1 cellular context compared by ENCODE assay signal in the genomic region with DNA sequence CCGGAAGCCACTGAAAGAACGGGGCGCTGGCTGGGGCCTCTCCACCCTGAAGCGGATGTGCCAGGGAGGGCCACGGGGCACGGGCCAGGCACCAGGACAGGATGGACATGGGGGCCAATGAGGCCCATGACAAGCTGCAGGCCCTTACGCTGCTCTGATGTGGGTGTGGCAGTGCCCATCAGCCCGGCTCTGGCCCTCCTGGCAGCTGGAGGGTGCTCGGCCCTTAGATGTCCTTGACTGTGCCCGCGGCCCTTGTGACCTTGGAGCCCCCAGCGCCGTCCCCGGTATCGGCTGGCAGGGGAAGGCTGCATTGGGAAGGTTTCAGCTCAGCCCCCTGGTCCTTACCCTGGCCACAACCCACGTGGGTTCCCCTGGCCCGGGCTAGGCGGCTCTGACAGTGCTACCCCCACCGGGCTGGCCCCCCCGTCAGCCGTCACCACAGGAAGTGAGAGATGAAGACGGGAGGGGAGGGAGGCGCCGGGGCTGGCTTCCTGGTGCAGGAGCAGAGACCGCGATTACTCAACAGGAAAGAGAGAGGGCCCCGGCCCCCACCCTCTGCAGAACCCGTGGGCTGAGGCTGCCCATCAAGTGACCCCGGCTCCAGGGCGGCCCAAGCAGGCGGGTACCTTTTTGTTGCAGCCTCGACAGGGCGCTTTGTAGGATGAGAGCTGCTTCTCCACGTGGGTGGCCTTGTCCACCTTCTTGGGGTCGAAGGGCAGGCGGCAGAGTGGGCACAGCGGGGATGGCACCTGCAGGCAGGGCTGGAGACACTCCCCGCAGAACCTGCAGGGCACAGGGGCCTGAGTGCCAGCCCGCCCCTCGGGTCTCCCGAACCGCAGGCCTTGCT.
A peak's percentile ranks its signal among the peaks of the same experiment; 100 is the strongest.
TF ChIP-seq lines count a peak whose summit lies in the region.

No MANE protein-coding gene starts in this region.

TF ChIP-seq in HepG2, 621 proteins besides CTCF, POLR2A, EP300 and RAD21 (continued from another document and continues in another):
- TF ChIP-seq, protein P1, sequence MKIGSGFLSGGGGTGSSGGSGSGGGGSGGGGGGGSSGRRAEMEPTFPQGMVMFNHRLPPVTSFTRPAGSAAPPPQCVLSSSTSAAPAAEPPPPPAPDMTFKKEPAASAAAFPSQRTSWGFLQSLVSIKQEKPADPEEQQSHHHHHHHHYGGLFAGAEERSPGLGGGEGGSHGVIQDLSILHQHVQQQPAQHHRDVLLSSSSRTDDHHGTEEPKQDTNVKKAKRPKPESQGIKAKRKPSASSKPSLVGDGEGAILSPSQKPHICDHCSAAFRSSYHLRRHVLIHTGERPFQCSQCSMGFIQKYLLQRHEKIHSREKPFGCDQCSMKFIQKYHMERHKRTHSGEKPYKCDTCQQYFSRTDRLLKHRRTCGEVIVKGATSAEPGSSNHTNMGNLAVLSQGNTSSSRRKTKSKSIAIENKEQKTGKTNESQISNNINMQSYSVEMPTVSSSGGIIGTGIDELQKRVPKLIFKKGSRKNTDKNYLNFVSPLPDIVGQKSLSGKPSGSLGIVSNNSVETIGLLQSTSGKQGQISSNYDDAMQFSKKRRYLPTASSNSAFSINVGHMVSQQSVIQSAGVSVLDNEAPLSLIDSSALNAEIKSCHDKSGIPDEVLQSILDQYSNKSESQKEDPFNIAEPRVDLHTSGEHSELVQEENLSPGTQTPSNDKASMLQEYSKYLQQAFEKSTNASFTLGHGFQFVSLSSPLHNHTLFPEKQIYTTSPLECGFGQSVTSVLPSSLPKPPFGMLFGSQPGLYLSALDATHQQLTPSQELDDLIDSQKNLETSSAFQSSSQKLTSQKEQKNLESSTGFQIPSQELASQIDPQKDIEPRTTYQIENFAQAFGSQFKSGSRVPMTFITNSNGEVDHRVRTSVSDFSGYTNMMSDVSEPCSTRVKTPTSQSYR (CRISPR knock-in tag; IDR thresholded peaks at IDR 0.05; ENCODE audit: borderline replicate concordance) = peak; percentile 54; the same call in 1 of the 2 replicates
- peak; percentile 54; the same call in 1 of the 2 replicates for TF ChIP-seq KAT7 (CRISPR knock-in tag; IDR thresholded peaks at IDR 0.05; ENCODE audit: borderline replicate concordance)
- TF ChIP-seq EEA1 (CRISPR knock-in tag; IDR thresholded peaks at IDR 0.05; ENCODE audit: borderline replicate concordance) = peak; percentile 31; the same call in 1 of the 2 replicates
- TF ChIP-seq HDAC2 (CRISPR knock-in tag; IDR thresholded peaks at IDR 0.05) = peak; percentile 94
- TF ChIP-seq TFE3 (CRISPR knock-in tag; IDR thresholded peaks at IDR 0.05) = peak; percentile 71; the same call in 1 of the 2 replicates
- TF ChIP-seq, protein P2, sequence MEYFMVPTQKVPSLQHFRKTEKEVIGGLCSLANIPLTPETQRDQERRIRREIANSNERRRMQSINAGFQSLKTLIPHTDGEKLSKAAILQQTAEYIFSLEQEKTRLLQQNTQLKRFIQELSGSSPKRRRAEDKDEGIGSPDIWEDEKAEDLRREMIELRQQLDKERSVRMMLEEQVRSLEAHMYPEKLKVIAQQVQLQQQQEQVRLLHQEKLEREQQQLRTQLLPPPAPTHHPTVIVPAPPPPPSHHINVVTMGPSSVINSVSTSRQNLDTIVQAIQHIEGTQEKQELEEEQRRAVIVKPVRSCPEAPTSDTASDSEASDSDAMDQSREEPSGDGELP (IDR thresholded peaks at IDR 0.05; ENCODE audit: borderline replicate concordance, low read depth) = peak; percentile 78; the same call in 1 of the 2 replicates
- no peak for TF ChIP-seq SETDB1 (CRISPR knock-in tag; IDR thresholded peaks at IDR 0.05; ENCODE audit: borderline replicate concordance)
- TF ChIP-seq PHF20 (CRISPR knock-in tag; IDR thresholded peaks at IDR 0.05) = peak; percentile 87
- TF ChIP-seq, protein P3, sequence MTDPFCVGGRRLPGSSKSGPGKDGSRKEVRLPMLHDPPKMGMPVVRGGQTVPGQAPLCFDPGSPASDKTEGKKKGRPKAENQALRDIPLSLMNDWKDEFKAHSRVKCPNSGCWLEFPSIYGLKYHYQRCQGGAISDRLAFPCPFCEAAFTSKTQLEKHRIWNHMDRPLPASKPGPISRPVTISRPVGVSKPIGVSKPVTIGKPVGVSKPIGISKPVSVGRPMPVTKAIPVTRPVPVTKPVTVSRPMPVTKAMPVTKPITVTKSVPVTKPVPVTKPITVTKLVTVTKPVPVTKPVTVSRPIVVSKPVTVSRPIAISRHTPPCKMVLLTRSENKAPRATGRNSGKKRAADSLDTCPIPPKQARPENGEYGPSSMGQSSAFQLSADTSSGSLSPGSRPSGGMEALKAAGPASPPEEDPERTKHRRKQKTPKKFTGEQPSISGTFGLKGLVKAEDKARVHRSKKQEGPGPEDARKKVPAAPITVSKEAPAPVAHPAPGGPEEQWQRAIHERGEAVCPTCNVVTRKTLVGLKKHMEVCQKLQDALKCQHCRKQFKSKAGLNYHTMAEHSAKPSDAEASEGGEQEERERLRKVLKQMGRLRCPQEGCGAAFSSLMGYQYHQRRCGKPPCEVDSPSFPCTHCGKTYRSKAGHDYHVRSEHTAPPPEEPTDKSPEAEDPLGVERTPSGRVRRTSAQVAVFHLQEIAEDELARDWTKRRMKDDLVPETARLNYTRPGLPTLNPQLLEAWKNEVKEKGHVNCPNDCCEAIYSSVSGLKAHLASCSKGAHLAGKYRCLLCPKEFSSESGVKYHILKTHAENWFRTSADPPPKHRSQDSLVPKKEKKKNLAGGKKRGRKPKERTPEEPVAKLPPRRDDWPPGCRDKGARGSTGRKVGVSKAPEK (CRISPR knock-in tag; IDR thresholded peaks at IDR 0.05; ENCODE audit: borderline replicate concordance) = no peak; the same call in 1 of the 2 replicates
- no peak for TF ChIP-seq SYNCRIP (IDR thresholded peaks at IDR 0.05; ENCODE audit: insufficient read depth, low read depth, low read length)
- peak; percentile 91 for TF ChIP-seq ZIK1 (CRISPR knock-in tag; IDR thresholded peaks at IDR 0.05; ENCODE audit: borderline replicate concordance, low read depth)
- peak; percentile 59; the same call in 1 of the 2 replicates for TF ChIP-seq ZNF331 (CRISPR knock-in tag; IDR thresholded peaks at IDR 0.05)
- TF ChIP-seq BRCA1 (CRISPR knock-in tag; IDR thresholded peaks at IDR 0.05) = no peak
- no peak for TF ChIP-seq NKX3-1 (CRISPR knock-in tag; IDR thresholded peaks at IDR 0.05)
- peak; percentile 99 for TF ChIP-seq ELF3 (CRISPR knock-in tag; IDR thresholded peaks at IDR 0.05)
- peak; percentile 88 for TF ChIP-seq ESRRA (CRISPR knock-in tag; IDR thresholded peaks at IDR 0.05; ENCODE audit: low read depth)
- no peak for TF ChIP-seq ZFP36 (IDR thresholded peaks at IDR 0.05; ENCODE audit: borderline replicate concordance, low read depth, low read length, partially characterized antibody)
- TF ChIP-seq MAZ (IDR thresholded peaks at IDR 0.05; ENCODE audit: borderline replicate concordance, low read depth, low read length) = peak; percentile 99
- peak; percentile 96 for TF ChIP-seq MAZ (CRISPR knock-in tag; IDR thresholded peaks at IDR 0.05; ENCODE audit: low read depth)
- no peak for TF ChIP-seq YY1 (IDR thresholded peaks at IDR 0.05; ENCODE audit: insufficient read depth, insufficient replicate concordance, low read depth, low read length)
- TF ChIP-seq ZKSCAN1 (IDR thresholded peaks at IDR 0.05; ENCODE audit: low read length) = no peak
- TF ChIP-seq, protein P4, sequence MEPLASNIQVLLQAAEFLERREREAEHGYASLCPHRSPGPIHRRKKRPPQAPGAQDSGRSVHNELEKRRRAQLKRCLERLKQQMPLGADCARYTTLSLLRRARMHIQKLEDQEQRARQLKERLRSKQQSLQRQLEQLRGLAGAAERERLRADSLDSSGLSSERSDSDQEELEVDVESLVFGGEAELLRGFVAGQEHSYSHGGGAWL (CRISPR knock-in tag; IDR thresholded peaks at IDR 0.05) = peak; percentile 92
- no peak for TF ChIP-seq HMG20A (CRISPR knock-in tag; IDR thresholded peaks at IDR 0.05; ENCODE audit: borderline replicate concordance)
- TF ChIP-seq, protein P5, sequence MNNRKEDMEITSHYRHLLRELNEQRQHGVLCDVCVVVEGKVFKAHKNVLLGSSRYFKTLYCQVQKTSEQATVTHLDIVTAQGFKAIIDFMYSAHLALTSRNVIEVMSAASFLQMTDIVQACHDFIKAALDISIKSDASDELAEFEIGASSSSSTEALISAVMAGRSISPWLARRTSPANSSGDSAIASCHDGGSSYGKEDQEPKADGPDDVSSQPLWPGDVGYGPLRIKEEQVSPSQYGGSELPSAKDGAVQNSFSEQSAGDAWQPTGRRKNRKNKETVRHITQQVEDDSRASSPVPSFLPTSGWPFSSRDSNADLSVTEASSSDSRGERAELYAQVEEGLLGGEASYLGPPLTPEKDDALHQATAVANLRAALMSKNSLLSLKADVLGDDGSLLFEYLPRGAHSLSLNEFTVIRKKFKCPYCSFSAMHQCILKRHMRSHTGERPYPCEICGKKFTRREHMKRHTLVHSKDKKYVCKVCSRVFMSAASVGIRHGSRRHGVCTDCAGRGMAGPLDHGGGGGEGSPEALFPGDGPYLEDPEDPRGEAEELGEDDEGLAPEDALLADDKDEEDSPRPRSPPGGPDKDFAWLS (CRISPR knock-in tag; IDR thresholded peaks at IDR 0.05; ENCODE audit: borderline replicate concordance) = no peak
- TF ChIP-seq ZNF737 (CRISPR knock-in tag; IDR thresholded peaks at IDR 0.05; ENCODE audit: borderline replicate concordance) = no peak
- peak; percentile 73; the same call in 1 of the 2 replicates for TF ChIP-seq SIN3A (IDR thresholded peaks at IDR 0.05; ENCODE audit: borderline replicate concordance, low read depth, low read length)
- TF ChIP-seq, protein P6, sequence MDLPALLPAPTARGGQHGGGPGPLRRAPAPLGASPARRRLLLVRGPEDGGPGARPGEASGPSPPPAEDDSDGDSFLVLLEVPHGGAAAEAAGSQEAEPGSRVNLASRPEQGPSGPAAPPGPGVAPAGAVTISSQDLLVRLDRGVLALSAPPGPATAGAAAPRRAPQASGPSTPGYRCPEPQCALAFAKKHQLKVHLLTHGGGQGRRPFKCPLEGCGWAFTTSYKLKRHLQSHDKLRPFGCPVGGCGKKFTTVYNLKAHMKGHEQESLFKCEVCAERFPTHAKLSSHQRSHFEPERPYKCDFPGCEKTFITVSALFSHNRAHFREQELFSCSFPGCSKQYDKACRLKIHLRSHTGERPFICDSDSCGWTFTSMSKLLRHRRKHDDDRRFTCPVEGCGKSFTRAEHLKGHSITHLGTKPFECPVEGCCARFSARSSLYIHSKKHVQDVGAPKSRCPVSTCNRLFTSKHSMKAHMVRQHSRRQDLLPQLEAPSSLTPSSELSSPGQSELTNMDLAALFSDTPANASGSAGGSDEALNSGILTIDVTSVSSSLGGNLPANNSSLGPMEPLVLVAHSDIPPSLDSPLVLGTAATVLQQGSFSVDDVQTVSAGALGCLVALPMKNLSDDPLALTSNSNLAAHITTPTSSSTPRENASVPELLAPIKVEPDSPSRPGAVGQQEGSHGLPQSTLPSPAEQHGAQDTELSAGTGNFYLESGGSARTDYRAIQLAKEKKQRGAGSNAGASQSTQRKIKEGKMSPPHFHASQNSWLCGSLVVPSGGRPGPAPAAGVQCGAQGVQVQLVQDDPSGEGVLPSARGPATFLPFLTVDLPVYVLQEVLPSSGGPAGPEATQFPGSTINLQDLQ (CRISPR knock-in tag; IDR thresholded peaks at IDR 0.05) = no peak
- TF ChIP-seq GATAD1 (CRISPR knock-in tag; IDR thresholded peaks at IDR 0.05) = peak; percentile 84
- TF ChIP-seq GABPA (IDR thresholded peaks at IDR 0.05; ENCODE audit: low read depth, low read length) = no peak
- TF ChIP-seq GABPA (CRISPR knock-in tag; IDR thresholded peaks at IDR 0.05; ENCODE audit: low read depth) = peak; percentile 93
- no peak for TF ChIP-seq MBD4 (IDR thresholded peaks at IDR 0.05; ENCODE audit: borderline replicate concordance, low read length)
- no peak for TF ChIP-seq ZNF546 (CRISPR knock-in tag; conservative IDR thresholded peaks at IDR 0.05)
- TF ChIP-seq FOXK2 (IDR thresholded peaks at IDR 0.05) = no peak
- 0 out of 2 replicates have a peak, but pooled peaks have one; percentile 29 for TF ChIP-seq ZNF607 (CRISPR knock-in tag; IDR thresholded peaks at IDR 0.05; ENCODE audit: borderline replicate concordance)
- no peak for TF ChIP-seq ZNF326 (CRISPR knock-in tag; IDR thresholded peaks at IDR 0.05; ENCODE audit: borderline replicate concordance)
- TF ChIP-seq RERE (CRISPR knock-in tag; IDR thresholded peaks at IDR 0.05; ENCODE audit: low read depth) = peak; percentile 55; the same call in 1 of the 2 replicates
- peak; percentile 51; the same call in 1 of the 2 replicates for TF ChIP-seq ZNF567 (CRISPR knock-in tag; IDR thresholded peaks at IDR 0.05; ENCODE audit: borderline replicate concordance)
